Comparison of ENCODE assay signal across 10 cellular contexts in genomic region chr1:159911668-159912067, GRCh38. TPM values are rescaled to one million over a fixed set of nuclear protein-coding genes. Genes with fewer than 3 reads are reported as not detected.
DNase-seq lines count a peak whose midpoint lies in the region; ATAC-seq and TF ChIP-seq lines count a peak whose summit lies in the region.
"Had no signal": no experiment of that assay in that cellular context is flagged by ENCODE, and none has a peak within 500 bp of the region (broad histone marks: within the 10 kb centered on the region; RNA-seq: fewer than 3 reads in every experiment).

No MANE protein-coding gene starts in this region.

- ATAC-seq in PC-3 (no peak), sciatic nerve (no peak), mucosa of descending colon (no peak)

- H3K9me2 ChIP-seq in PC-3 (replicated peaks; ENCODE audit: low read length): no peaks in the 10 kb centered on the region

- H3K27ac ChIP-seq in PC-3 (ENCODE audit: low read length) (peak overlapping the region; percentile 98), duodenal mucosa (ENCODE audit: low read depth, low read length) (peak overlapping the region; percentile 25), skin epidermis (peak overlapping the region in 19 of 21 experiments; percentile 12 to 88 (median 72))

- no peak overlapping the region for H3K4me2 ChIP-seq in PC-3 (ENCODE audit: low read length)

- peaks cover 30% of the 10 kb centered on the region for H3K36me3 Mint-ChIP-seq in T-helper 2 cell treated with Interferon-gamma antibody and Interleukin-4, amounts not matched to agents 5 μg/mL and 100 μg/mL, for 36 hours (ENCODE audit: low read depth)

- H3K4me3 ChIP-seq in PC-3 (ENCODE audit: low read length): no peak overlapping the region
- H3K4me3 ChIP-seq in duodenal mucosa (ENCODE audit: low read depth in 1 of 2, low read length in 2 of 2): no peak overlapping the region
- no peak overlapping the region for H3K4me3 ChIP-seq in skin epidermis
- H3K4me3 ChIP-seq in mucosa of descending colon: no peak overlapping the region

- CTCF ChIA-PET in PC-3 (lab: Charles Lee): interaction anchor here (1.0 kb wide), 1 partner anchor 21 kb away, joined by 4 read pairs; no protein-coding TSS in a partner anchor

- no peak for DNase-seq in T-helper 2 cell treated with Interferon-gamma antibody and Interleukin-4, amounts not matched to agents 5 μg/mL and 100 μg/mL, for 36 hours (ENCODE audit: low spot score)
- DNase-seq in T-helper 2 cell (no peak), PC-3 (no peak), sciatic nerve (ENCODE audit: low spot score) (no peak), mucosa of descending colon (no peak)
- no peak for DNase-seq in stimulated activated naive CD4-positive, alpha-beta T cell (lab: John Stamatoyannopoulos, UW)
- DNase-seq: NCI-H446 treated with DMSO at 0.1 percent for 48 hours had no signal

- H3K27ac Mint-ChIP-seq in T-helper 2 cell treated with Interferon-gamma antibody and Interleukin-4, amounts not matched to agents 5 μg/mL and 100 μg/mL, for 36 hours: peak overlapping the region; percentile 97

- H3K36me3 ChIP-seq in PC-3 (ENCODE audit: low read depth, low read length) (peaks cover 9% of the 10 kb centered on the region; the same call in 1 of the 2 replicates), duodenal mucosa (ENCODE audit: control insufficient read depth in 1 of 2, insufficient read depth in 2 of 2, low read length in 2 of 2) (no peaks in the 10 kb centered on the region), mucosa of descending colon (ENCODE audit: low read depth) (no peaks in the 10 kb centered on the region)

- H3K4me1 ChIP-seq in PC-3 (ENCODE audit: insufficient read depth, low read length) (peaks cover 77% of the 10 kb centered on the region), duodenal mucosa (ENCODE audit: control insufficient read depth in 1 of 2, insufficient read depth in 2 of 2, low read length in 2 of 2) (peaks cover 69 to 71% of the 10 kb centered on the region in 2 donors), mucosa of descending colon (ENCODE audit: low read depth) (peaks cover 29% of the 10 kb centered on the region)

- peaks cover 57% of the 10 kb centered on the region for H3K4me1 Mint-ChIP-seq in T-helper 2 cell treated with Interferon-gamma antibody and Interleukin-4, amounts not matched to agents 5 μg/mL and 100 μg/mL, for 36 hours (ENCODE audit: low read depth)

- no peaks in the 10 kb centered on the region for H3K27me3 Mint-ChIP-seq in T-helper 2 cell treated with Interferon-gamma antibody and Interleukin-4, amounts not matched to agents 5 μg/mL and 100 μg/mL, for 36 hours (ENCODE audit: low read depth)

- H3K9me3 ChIP-seq in PC-3 (ENCODE audit: low read length) (no peaks in the 10 kb centered on the region), duodenal mucosa (ENCODE audit: control insufficient read depth in 1 of 2, low read length in 2 of 2) (no peaks in the 10 kb centered on the region), mucosa of descending colon (no peaks in the 10 kb centered on the region)

- peaks cover 16% of the 10 kb centered on the region for H3F3A ChIP-seq in PC-3 (ENCODE audit: low read length, unreplicated experiment)

- H2AFZ ChIP-seq in PC-3 (ENCODE audit: low read length): no peak overlapping the region

- H3K9me3 Mint-ChIP-seq in T-helper 2 cell treated with Interferon-gamma antibody and Interleukin-4, amounts not matched to agents 5 μg/mL and 100 μg/mL, for 36 hours: no peaks in the 10 kb centered on the region

- POLR2A ChIA-PET in PC-3 (lab: Charles Lee; ENCODE audit: unreplicated experiment): no interaction called here

- peaks cover 2% of the 10 kb centered on the region; the same call in 1 of the 2 replicates for H4K20me1 ChIP-seq in PC-3 (ENCODE audit: low read length)

- TF ChIP-seq CTCF in PC-3 (conservative IDR thresholded peaks at IDR 0.05; ENCODE audit: low read depth, low read length) (no peak), mucosa of descending colon (IDR thresholded peaks at IDR 0.05) (no peak)

- H3K79me2 ChIP-seq in PC-3 (ENCODE audit: low read length): 0 out of 2 replicates have a peak, but pooled peaks cover 14% of the 10 kb centered on the region

- peak overlapping the region; percentile 66 for H3K4me3 Mint-ChIP-seq in T-helper 2 cell treated with Interferon-gamma antibody and Interleukin-4, amounts not matched to agents 5 μg/mL and 100 μg/mL, for 36 hours

- peak overlapping the region; percentile 85 for H3K9ac ChIP-seq in PC-3 (ENCODE audit: low read length)
- peak overlapping the region in 1 of 2 donors; percentile 7 for H3K9ac ChIP-seq in duodenal mucosa (ENCODE audit: low read depth in 1 of 2, low read length in 2 of 2)

- no TSS peak for BruUV-seq in PC-3 (replicated peaks; lab: Mats Ljungman, UMichigan)

- H3K27me3 ChIP-seq in PC-3 (ENCODE audit: low read length) (no peaks in the 10 kb centered on the region), duodenal mucosa (ENCODE audit: control insufficient read depth in 1 of 2, insufficient read depth in 2 of 2, low read length in 2 of 2) (no peaks in the 10 kb centered on the region)

- intact Hi-C loops in PC-3 (cut with micrococcal nuclease): no loop called here
- intact Hi-C loops in sciatic nerve (cut with DNase I): no loop called here
- intact Hi-C loops in mucosa of descending colon (cut with DNase I, micrococcal nuclease): no loop called here

RNA-seq across cellular contexts. Expression of gene CFAP45, which starts 11.7 kb away (rescaled TPM):
- 1.6 and 4.8 TPM in 2 replicates for total RNA-seq in PC-3 (2014; rRNA removed)
- total RNA-seq in sciatic nerve: 1.6 TPM
- total RNA-seq in mucosa of descending colon: under 1 TPM in 2 of 3 donors, not detected in 1; 0.36 to 0.57 TPM

RNA-seq across cellular contexts. Expression of gene TAGLN2, which starts 13.6 kb away (rescaled TPM):
- total RNA-seq in PC-3 (2014; rRNA removed) (1,281 and 1,584 TPM in 2 replicates), sciatic nerve (184 TPM), mucosa of descending colon (100 to 1,000 TPM; 137 to 296 (median 264) TPM)

RNA-seq across cellular contexts. Expression of gene IGSF9, which starts 33.7 kb away (rescaled TPM):
- total RNA-seq in PC-3 (2014; rRNA removed): 15.6 and 19.9 TPM in 2 replicates
- 0.18 TPM for total RNA-seq in sciatic nerve
- 10 to 100 TPM; 21.5 to 70.8 (median 25.9) TPM for total RNA-seq in mucosa of descending colon

RNA-seq across cellular contexts. Expression of gene SLAMF9, which starts 42.4 kb away (rescaled TPM):
- total RNA-seq in PC-3 (2014; rRNA removed) (5.9 and 8.7 TPM in 2 replicates), sciatic nerve (0.80 TPM), mucosa of descending colon (not detected)
- total RNA-seq: kidney epithelial cell had no signal

RNA-seq across cellular contexts. Expression of gene VSIG8, which starts 49.2 kb away (rescaled TPM):
- total RNA-seq in PC-3 (2014; rRNA removed) (0.29 and 0.47 TPM in 2 replicates), sciatic nerve (not detected), mucosa of descending colon (not detected)
- total RNA-seq: kidney epithelial cell had no signal

Comparison
In these comparisons a context has a peak if more than half of its experiments do, and no peak if none do; other contexts are left out.
1. H3K27ac ChIP-seq: peak in every context shown above with its lines; median percentile 98 in PC-3; 72 in skin epidermis; 25 in duodenal mucosa.
2. RNA of gene IGSF9, which starts 33.7 kb away (total RNA-seq): 21.5 to 70.8 TPM in mucosa of descending colon and 15.6 to 19.9 TPM in PC-3; 0.18 TPM in sciatic nerve (single experiment); every median in the first group is over 10 times any median in the second.